1 cellular context compared by ENCODE assay signal in the genomic region with DNA sequence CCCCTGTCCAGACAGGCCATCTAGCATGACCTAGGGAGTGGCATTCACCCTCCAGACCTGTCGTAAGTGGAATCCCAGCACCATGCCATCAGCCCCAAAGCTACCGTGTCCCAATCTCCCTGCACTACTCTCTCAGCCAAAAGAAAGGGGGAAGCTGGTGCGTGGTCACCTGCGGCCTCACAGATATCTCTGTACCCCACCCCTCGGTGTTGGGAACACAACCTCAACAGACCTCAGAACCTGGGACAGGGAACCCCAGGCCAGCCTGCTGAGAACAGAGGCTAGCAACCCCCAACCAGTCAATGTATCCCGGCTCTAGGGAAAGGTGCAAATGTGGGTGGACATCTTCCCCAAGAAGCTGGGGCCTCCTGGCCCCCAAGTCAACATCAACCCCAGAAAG.
TF ChIP-seq lines count a peak whose summit lies in the region.

No MANE protein-coding gene starts in this region.

TF ChIP-seq in WTC11, 78 proteins besides CTCF, POLR2A, EP300 and RAD21 (continued from another document):
- TF ChIP-seq, protein P1, sequence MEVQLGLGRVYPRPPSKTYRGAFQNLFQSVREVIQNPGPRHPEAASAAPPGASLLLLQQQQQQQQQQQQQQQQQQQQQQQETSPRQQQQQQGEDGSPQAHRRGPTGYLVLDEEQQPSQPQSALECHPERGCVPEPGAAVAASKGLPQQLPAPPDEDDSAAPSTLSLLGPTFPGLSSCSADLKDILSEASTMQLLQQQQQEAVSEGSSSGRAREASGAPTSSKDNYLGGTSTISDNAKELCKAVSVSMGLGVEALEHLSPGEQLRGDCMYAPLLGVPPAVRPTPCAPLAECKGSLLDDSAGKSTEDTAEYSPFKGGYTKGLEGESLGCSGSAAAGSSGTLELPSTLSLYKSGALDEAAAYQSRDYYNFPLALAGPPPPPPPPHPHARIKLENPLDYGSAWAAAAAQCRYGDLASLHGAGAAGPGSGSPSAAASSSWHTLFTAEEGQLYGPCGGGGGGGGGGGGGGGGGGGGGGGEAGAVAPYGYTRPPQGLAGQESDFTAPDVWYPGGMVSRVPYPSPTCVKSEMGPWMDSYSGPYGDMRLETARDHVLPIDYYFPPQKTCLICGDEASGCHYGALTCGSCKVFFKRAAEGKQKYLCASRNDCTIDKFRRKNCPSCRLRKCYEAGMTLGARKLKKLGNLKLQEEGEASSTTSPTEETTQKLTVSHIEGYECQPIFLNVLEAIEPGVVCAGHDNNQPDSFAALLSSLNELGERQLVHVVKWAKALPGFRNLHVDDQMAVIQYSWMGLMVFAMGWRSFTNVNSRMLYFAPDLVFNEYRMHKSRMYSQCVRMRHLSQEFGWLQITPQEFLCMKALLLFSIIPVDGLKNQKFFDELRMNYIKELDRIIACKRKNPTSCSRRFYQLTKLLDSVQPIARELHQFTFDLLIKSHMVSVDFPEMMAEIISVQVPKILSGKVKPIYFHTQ (CRISPR knock-in tag; IDR thresholded peaks at IDR 0.05): no peak
- TF ChIP-seq, protein P2, sequence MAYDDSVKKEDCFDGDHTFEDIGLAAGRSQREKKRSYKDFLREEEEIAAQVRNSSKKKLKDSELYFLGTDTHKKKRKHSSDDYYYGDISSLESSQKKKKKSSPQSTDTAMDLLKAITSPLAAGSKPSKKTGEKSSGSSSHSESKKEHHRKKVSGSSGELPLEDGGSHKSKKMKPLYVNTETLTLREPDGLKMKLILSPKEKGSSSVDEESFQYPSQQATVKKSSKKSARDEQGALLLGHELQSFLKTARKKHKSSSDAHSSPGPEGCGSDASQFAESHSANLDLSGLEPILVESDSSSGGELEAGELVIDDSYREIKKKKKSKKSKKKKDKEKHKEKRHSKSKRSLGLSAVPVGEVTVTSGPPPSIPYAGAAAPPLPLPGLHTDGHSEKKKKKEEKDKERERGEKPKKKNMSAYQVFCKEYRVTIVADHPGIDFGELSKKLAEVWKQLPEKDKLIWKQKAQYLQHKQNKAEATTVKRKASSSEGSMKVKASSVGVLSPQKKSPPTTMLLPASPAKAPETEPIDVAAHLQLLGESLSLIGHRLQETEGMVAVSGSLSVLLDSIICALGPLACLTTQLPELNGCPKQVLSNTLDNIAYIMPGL (CRISPR knock-in tag; IDR thresholded peaks at IDR 0.05): no peak
- TF ChIP-seq NFYB (CRISPR knock-in tag; conservative IDR thresholded peaks at IDR 0.05; ENCODE audit: low read depth) (no peak), GABPB1 (CRISPR knock-in tag; IDR thresholded peaks at IDR 0.05) (no peak), PREB (CRISPR knock-in tag; IDR thresholded peaks at IDR 0.05; ENCODE audit: borderline replicate concordance) (no peak), SMAD3 (CRISPR knock-in tag; IDR thresholded peaks at IDR 0.05; ENCODE audit: borderline replicate concordance) (no peak), ZNF423 (CRISPR knock-in tag; IDR thresholded peaks at IDR 0.05) (no peak), NFATC4 (CRISPR knock-in tag; IDR thresholded peaks at IDR 0.05) (no peak)
- TF ChIP-seq, protein P3, sequence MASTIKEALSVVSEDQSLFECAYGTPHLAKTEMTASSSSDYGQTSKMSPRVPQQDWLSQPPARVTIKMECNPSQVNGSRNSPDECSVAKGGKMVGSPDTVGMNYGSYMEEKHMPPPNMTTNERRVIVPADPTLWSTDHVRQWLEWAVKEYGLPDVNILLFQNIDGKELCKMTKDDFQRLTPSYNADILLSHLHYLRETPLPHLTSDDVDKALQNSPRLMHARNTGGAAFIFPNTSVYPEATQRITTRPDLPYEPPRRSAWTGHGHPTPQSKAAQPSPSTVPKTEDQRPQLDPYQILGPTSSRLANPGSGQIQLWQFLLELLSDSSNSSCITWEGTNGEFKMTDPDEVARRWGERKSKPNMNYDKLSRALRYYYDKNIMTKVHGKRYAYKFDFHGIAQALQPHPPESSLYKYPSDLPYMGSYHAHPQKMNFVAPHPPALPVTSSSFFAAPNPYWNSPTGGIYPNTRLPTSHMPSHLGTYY (CRISPR knock-in tag; IDR thresholded peaks at IDR 0.05): no peak
